25 cellular contexts compared by ENCODE assay signal in the genomic region with DNA sequence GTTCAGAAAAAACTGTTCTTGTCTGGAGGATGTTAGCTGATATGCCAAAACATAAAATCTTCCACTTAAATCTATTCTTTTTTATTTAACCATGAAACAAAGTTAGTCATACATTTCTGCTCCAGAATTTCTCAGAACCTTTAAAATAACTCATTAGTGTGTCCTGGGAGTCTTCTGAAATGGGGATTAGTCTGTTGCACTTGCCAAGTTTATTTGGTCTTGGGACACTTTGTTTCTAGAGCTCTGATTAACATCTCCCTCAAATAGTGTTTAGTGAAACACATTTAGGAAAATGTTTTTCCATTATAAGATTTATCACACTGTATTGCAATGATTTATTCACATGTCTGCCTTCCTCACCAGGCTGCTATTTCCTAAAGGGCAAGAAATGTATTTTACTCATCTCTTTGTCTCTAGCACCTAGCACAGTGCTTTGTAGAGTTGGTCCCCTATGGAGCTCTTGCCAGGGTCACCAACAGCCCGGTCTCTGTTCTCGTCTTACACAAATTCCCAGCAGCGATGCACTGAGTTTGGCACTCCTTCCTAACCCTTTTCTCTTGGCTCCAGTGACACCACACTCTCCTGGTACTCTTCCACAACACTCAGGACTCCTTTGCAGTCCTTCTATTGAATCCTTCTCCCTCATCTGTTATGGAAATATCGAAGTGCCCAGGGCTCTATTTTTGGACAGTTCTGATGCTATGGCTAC.
"Had no signal": no experiment of that assay in that cellular context is flagged by ENCODE, and none has a peak within 500 bp of the region (broad histone marks: within the 10 kb centered on the region; RNA-seq: fewer than 3 reads in every experiment).

No MANE protein-coding gene starts in this region.

- H3K9me3 ChIP-seq: breast epithelium, SK-N-SH, tibial nerve had no signal

- H2AFZ ChIP-seq: neural progenitor cell had no signal

- H3K27ac ChIP-seq: breast epithelium, neural progenitor cell, stomach, tibial nerve, VCaP had no signal

- H3K36me3 Mint-ChIP-seq: activated naive CD4-positive, alpha-beta T cell treated with anti-CD3 and anti-CD28 coated beads, Interleukin-2, amount 10 ng/mL, durations not matched to agents 7 days and 5 days; memory B cell; natural killer cell; neural progenitor cell; stimulated activated naive B cell treated with anti-CD40 and anti-IgM and Interleukin-4, amounts not matched to agents 10 μg/mL and 1 μg/mL and 100 μg/mL, for 72 hours had no signal

- H3K27ac Mint-ChIP-seq: activated naive CD4-positive, alpha-beta T cell treated with anti-CD3 and anti-CD28 coated beads, Interleukin-2, amount 10 ng/mL, durations not matched to agents 7 days and 5 days; dendritic cell treated with granulocyte-macrophage colony-stimulating factor and Interleukin-4, amounts not matched to agents 40 ng/mL and 50 ng/mL, for 4 days; memory B cell; natural killer cell; neural progenitor cell; stimulated activated naive B cell treated with anti-CD40 and anti-IgM and Interleukin-4, amounts not matched to agents 10 μg/mL and 1 μg/mL and 100 μg/mL, for 72 hours; T-helper 1 cell treated with Interleukin-12 subunit alpha and Interleukin-12 subunit beta and Interleukin-4 antibody, amounts not matched to agents 30 μg/mL and 1 μg/mL, for 36 hours had no signal

- H3K9me2 ChIP-seq: SK-N-SH had no signal

- H3K4me3 ChIP-seq: breast epithelium, neural progenitor cell, stomach, tibial nerve had no signal

- H3K9me3 Mint-ChIP-seq: natural killer cell; T-helper 1 cell treated with Interleukin-12 subunit alpha and Interleukin-12 subunit beta and Interleukin-4 antibody, amounts not matched to agents 30 μg/mL and 1 μg/mL, for 36 hours had no signal

- H3K27me3 ChIP-seq: breast epithelium, neural progenitor cell, stomach, tibial nerve had no signal

- H3K4me3 Mint-ChIP-seq: activated naive CD4-positive, alpha-beta T cell treated with anti-CD3 and anti-CD28 coated beads, Interleukin-2, amount 10 ng/mL, durations not matched to agents 7 days and 5 days; dendritic cell treated with granulocyte-macrophage colony-stimulating factor and Interleukin-4, amounts not matched to agents 40 ng/mL and 50 ng/mL, for 4 days; memory B cell; natural killer cell; neural progenitor cell; stimulated activated naive B cell treated with anti-CD40 and anti-IgM and Interleukin-4, amounts not matched to agents 10 μg/mL and 1 μg/mL and 100 μg/mL, for 72 hours; T-helper 1 cell treated with Interleukin-12 subunit alpha and Interleukin-12 subunit beta and Interleukin-4 antibody, amounts not matched to agents 30 μg/mL and 1 μg/mL, for 36 hours had no signal

- H3K4me1 Mint-ChIP-seq: activated naive CD4-positive, alpha-beta T cell treated with anti-CD3 and anti-CD28 coated beads, Interleukin-2, amount 10 ng/mL, durations not matched to agents 7 days and 5 days; natural killer cell; stimulated activated naive B cell treated with anti-CD40 and anti-IgM and Interleukin-4, amounts not matched to agents 10 μg/mL and 1 μg/mL and 100 μg/mL, for 72 hours had no signal

- ATAC-seq: natural killer cell; sciatic nerve; stimulated activated naive B cell treated with anti-CD40 and anti-IgM and Interleukin-4, amounts not matched to agents 10 μg/mL and 1 μg/mL and 100 μg/mL, for 72 hours had no signal

- H3K9ac ChIP-seq: neural progenitor cell, SK-N-SH had no signal

- H3K4me2 ChIP-seq: neural progenitor cell, SK-N-SH had no signal

- H3K4me1 ChIP-seq: breast epithelium, neural progenitor cell had no signal

- DNase-seq: activated CD4-positive, alpha-beta T cell treated with anti-CD3 and anti-CD28 coated beads for 48 hours; activated CD4-positive, alpha-beta T cell treated with anti-CD3 and anti-CD28 coated beads, Interleukin-2, amount 50 U/mL, for 48 hours; activated CD8-positive, alpha-beta memory T cell treated with anti-CD3 and anti-CD28 coated beads for 24 hours; activated effector memory CD4-positive, alpha-beta T cell treated with anti-CD3 and anti-CD28 coated beads, Interleukin-2, amount 50 U/mL, for 16 hours; activated naive CD4-positive, alpha-beta T cell treated with anti-CD3 and anti-CD28 coated beads, Interleukin-2, amount 10 ng/mL, durations not matched to agents 7 days and 5 days; central memory CD4-positive, alpha-beta T cell; effector CD4-positive, alpha-beta T cell; hippocampal formation; kidney; midbrain; natural killer cell; retina; stimulated activated CD4-positive, alpha-beta T cell treated with anti-CD3 and anti-CD28 coated beads, Interleukin-1b, Interleukin-23, amount 100 ng/mL, for 48 hours; stimulated activated naive B cell treated with anti-CD40 and anti-IgM and Interleukin-4, amounts not matched to agents 10 μg/mL and 1 μg/mL and 100 μg/mL, for 72 hours; stomach; T-helper 9 cell had no signal

- H3K36me3 ChIP-seq: breast epithelium, neural progenitor cell, stomach, tibial nerve had no signal
